ENCODE assay signal across 15 cellular contexts in genomic region chr12:131833288-131833895, GRCh38. TPM values are rescaled to one million over a fixed set of nuclear protein-coding genes. Genes with fewer than 3 reads are reported as not detected.
A peak's percentile ranks its signal among the peaks of the same experiment; 100 is the strongest.
DNase-seq lines count a peak whose midpoint lies in the region; ATAC-seq and TF ChIP-seq lines count a peak whose summit lies in the region.
"Had no signal": no experiment of that assay in that cellular context is flagged by ENCODE, and none has a peak within 500 bp of the region (broad histone marks: within the 10 kb centered on the region; RNA-seq: fewer than 3 reads in every experiment).

No MANE protein-coding gene starts in this region.

- H3K79me2 ChIP-seq in mammary epithelial cell (ENCODE audit: insufficient read depth, low read length) (no peaks in the 10 kb centered on the region), neural cell (replicated peaks; ENCODE audit: insufficient read depth, low read length) (peaks cover 17% of the 10 kb centered on the region)

- WGBS in mammary epithelial cell (ENCODE audit: low coverage, missing lambda C conversion rate): 74% methylated on average over 23 of the region's 23 CpGs

- peaks cover 3% of the 10 kb centered on the region for H3F3A ChIP-seq in neural cell (ENCODE audit: insufficient read depth, low read length, poor library complexity, severe bottlenecking)

- H3K27ac ChIP-seq in 22Rv1 (peak overlapping the region; percentile 54; the same call in 1 of the 2 replicates), HEK293 (ENCODE audit: extremely low read depth, low read depth, low read length) (no peak overlapping the region), mammary epithelial cell (ENCODE audit: insufficient read depth, low read depth, low read length) (no peak overlapping the region), neural cell (ENCODE audit: low read length) (peak overlapping the region; percentile 81)
- H3K27ac ChIP-seq: SJCRH30 had no signal

- TF ChIP-seq RAD21 in neural cell (conservative IDR thresholded peaks at IDR 0.05): no peak

- CTCF ChIA-PET in HEK293 (lab: Yijun Ruan, JAX): interaction anchor here (0.5 to 1.8 kb wide), 4 partner anchors 10 to 1472 kb away, joined by 3 to 6 read pairs (median 4); no protein-coding TSS in a partner anchor
- CTCF ChIA-PET in mammary epithelial cell (lab: Charles Lee; ENCODE audit: low non-redundant PET): no interaction called here

- peaks cover 0 to 2% (median 0%) of the 10 kb centered on the region in 7 donors for H3K9me3 Mint-ChIP-seq in CD14-positive monocyte
- H3K9me3 Mint-ChIP-seq: CD8-positive, alpha-beta T cell had no signal

- POLR2A ChIA-PET in HEK293 (lab: Yijun Ruan, JAX): no interaction called here

- H3K27me3 ChIP-seq in mammary epithelial cell (ENCODE audit: insufficient read depth, low read length) (no peaks in the 10 kb centered on the region), neural cell (ENCODE audit: insufficient read depth, low read depth, low read length) (no peaks in the 10 kb centered on the region)
- H3K27me3 ChIP-seq: SJCRH30 had no signal

- no peaks in the 10 kb centered on the region for H3K9me3 ChIP-seq in HEK293 (ENCODE audit: control insufficient read depth, insufficient read depth, low read depth, low read length)
- no peaks in the 10 kb centered on the region for H3K9me3 ChIP-seq in mammary epithelial cell (replicated peaks; ENCODE audit: insufficient read depth, low read length)
- no peaks in the 10 kb centered on the region for H3K9me3 ChIP-seq in neural cell (ENCODE audit: low read length)
- H3K9me3 ChIP-seq: SJCRH30 had no signal

- no peak overlapping the region for H3K4me3 Mint-ChIP-seq in CD14-positive monocyte
- H3K4me3 Mint-ChIP-seq: CD8-positive, alpha-beta T cell had no signal

- TF ChIP-seq EP300 in neural cell (conservative IDR thresholded peaks at IDR 0.05; ENCODE audit: poor library complexity, severe bottlenecking): no peak

- intact Hi-C loops in mammary epithelial cell (cut with micrococcal nuclease): loop anchor here (5.0 kb wide), 1 partner anchor 961 kb away; the partner anchor contains the start of gene RAN
- intact Hi-C loops in CD14-positive monocyte (cut with micrococcal nuclease): loop anchor here (10.0 kb wide), 3 partner anchors 59 to 919 kb away; no protein-coding TSS in a partner anchor

- H3K4me2 ChIP-seq in mammary epithelial cell (ENCODE audit: insufficient read depth, low read depth, low read length) (no peak overlapping the region), neural cell (ENCODE audit: low read length) (peak overlapping the region; percentile 34)

- H4K20me1 ChIP-seq in mammary epithelial cell (ENCODE audit: insufficient read depth, low read length) (no peaks in the 10 kb centered on the region), neural cell (ENCODE audit: insufficient read depth) (no peaks in the 10 kb centered on the region)

- H3K4me3 ChIP-seq in HEK293 (ENCODE audit: low read depth, low read length): no peak overlapping the region
- H3K4me3 ChIP-seq in mammary epithelial cell (replicated peaks in 1 of 3; ENCODE audit: insufficient read depth in 1 of 3, low read depth in 2 of 3, low read length in 3 of 3): no peak overlapping the region
- H3K4me3 ChIP-seq in neural cell (ENCODE audit: low read length): peak overlapping the region; percentile 65

- H3K4me1 ChIP-seq in HEK293 (ENCODE audit: control insufficient read depth, insufficient read depth, low read length) (peaks cover 6% of the 10 kb centered on the region; the same call in 1 of the 2 replicates), mammary epithelial cell (ENCODE audit: insufficient read depth, low read length) (peaks cover 44% of the 10 kb centered on the region)
- H3K4me1 ChIP-seq: SJCRH30 had no signal

- H2AFZ ChIP-seq in mammary epithelial cell (ENCODE audit: low read depth, low read length): peak overlapping the region; percentile 60
- no peak overlapping the region for H2AFZ ChIP-seq in neural cell (ENCODE audit: low read depth, low read length)

- dilution Hi-C loops in mammary epithelial cell (cut with HindIII; ENCODE audit: low sequenced_read_pairs): no loop called here

- H3K9me2 ChIP-seq in neural cell (ENCODE audit: insufficient read depth, low read length): no peaks in the 10 kb centered on the region

- BruUV-seq in mammary epithelial cell (replicated peaks; lab: Mats Ljungman, UMichigan): no TSS peak

- ATAC-seq in HG03469 (IDR thresholded peaks at IDR 0.05; ENCODE audit: unreplicated experiment) (no peak), GM18909 (IDR thresholded peaks at IDR 0.05; ENCODE audit: poor library complexity, unreplicated experiment) (no peak)
- ATAC-seq: CD8-positive, alpha-beta T cell had no signal

- no peak overlapping the region for H3K27ac Mint-ChIP-seq in CD14-positive monocyte
- H3K27ac Mint-ChIP-seq: CD8-positive, alpha-beta T cell had no signal

- H3K36me3 Mint-ChIP-seq in CD14-positive monocyte: peaks cover 10 to 29% of the 10 kb centered on the region in 2 donors
- H3K36me3 Mint-ChIP-seq: CD8-positive, alpha-beta T cell had no signal

- in situ Hi-C loops in mammary epithelial cell (cut with MboI; ENCODE audit: low sequenced_read_pairs in 2 of 2): no loop called here

- TF ChIP-seq CTCF in 22Rv1 (IDR thresholded peaks at IDR 0.05) (no peak), HEK293 (tag by site-specific recombination; IDR thresholded peaks at IDR 0.05) (0 out of 2 replicates have a peak, but pooled peaks have one; percentile 29), mammary epithelial cell (conservative IDR thresholded peaks at IDR 0.05 in 1 of 2, IDR thresholded peaks at IDR 0.05 in 1 of 2; ENCODE audit: extremely low read depth in 1 of 2, insufficient read depth in 1 of 2, low read depth in 1 of 2, low read length in 2 of 2) (no peak), neural cell (IDR thresholded peaks at IDR 0.05; ENCODE audit: poor library complexity, severe bottlenecking) (no peak), CD14-positive monocyte (IDR thresholded peaks at IDR 0.05) (no peak)

- H3K4me1 Mint-ChIP-seq in CD14-positive monocyte: peaks cover 18% of the 10 kb centered on the region

- peaks cover 2 to 29% (median 27%) of the 10 kb centered on the region in 3 donors for H3K27me3 Mint-ChIP-seq in CD14-positive monocyte (ENCODE audit: low read depth in 3 of 3)

- H3K9ac ChIP-seq in mammary epithelial cell (ENCODE audit: insufficient read depth, low read length) (no peak overlapping the region), neural cell (ENCODE audit: low read length) (peak overlapping the region; percentile 73)

- DNase-seq in mammary epithelial cell (no peak), CD14-positive monocyte (ENCODE audit: low spot score) (no peak), T1000 (lab: John Stamatoyannopoulos, UW) (no peak)
- DNase-seq: CD8-positive, alpha-beta T cell; DMS79 treated with DMSO at 0.1 percent for 48 hours; MV-4-11; NCI-H1417 treated with DMSO at 0.1 percent for 48 hours; NCI-H2029; NCI-H510A treated with DMSO at 0.1 percent for 48 hours had no signal

- H3K36me3 ChIP-seq in HEK293 (ENCODE audit: control insufficient read depth in 2 of 2, insufficient read depth in 1 of 2, low read length in 2 of 2) (no peaks in the 10 kb centered on the region), mammary epithelial cell (ENCODE audit: insufficient read depth, low read length) (no peaks in the 10 kb centered on the region), neural cell (ENCODE audit: insufficient read depth, low read length) (no peaks in the 10 kb centered on the region)
- H3K36me3 ChIP-seq: SJCRH30 had no signal

TF ChIP-seq in HEK293, 187 proteins besides CTCF, POLR2A, EP300 and RAD21 (continues in another document):
- TF ChIP-seq ZNF629 (tag by site-specific recombination; IDR thresholded peaks at IDR 0.05): no peak
- TF ChIP-seq, protein P1, sequence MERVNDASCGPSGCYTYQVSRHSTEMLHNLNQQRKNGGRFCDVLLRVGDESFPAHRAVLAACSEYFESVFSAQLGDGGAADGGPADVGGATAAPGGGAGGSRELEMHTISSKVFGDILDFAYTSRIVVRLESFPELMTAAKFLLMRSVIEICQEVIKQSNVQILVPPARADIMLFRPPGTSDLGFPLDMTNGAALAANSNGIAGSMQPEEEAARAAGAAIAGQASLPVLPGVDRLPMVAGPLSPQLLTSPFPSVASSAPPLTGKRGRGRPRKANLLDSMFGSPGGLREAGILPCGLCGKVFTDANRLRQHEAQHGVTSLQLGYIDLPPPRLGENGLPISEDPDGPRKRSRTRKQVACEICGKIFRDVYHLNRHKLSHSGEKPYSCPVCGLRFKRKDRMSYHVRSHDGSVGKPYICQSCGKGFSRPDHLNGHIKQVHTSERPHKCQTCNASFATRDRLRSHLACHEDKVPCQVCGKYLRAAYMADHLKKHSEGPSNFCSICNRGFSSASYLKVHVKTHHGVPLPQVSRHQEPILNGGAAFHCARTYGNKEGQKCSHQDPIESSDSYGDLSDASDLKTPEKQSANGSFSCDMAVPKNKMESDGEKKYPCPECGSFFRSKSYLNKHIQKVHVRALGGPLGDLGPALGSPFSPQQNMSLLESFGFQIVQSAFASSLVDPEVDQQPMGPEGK (tag by site-specific recombination; IDR thresholded peaks at IDR 0.05): no peak

TF ChIP-seq in neural cell, 6 proteins besides CTCF, POLR2A, EP300 and RAD21 (continues in another document):
- TF ChIP-seq POLR2AphosphoS5 (IDR thresholded peaks at IDR 0.05) (no peak), SMC3 (conservative IDR thresholded peaks at IDR 0.05; ENCODE audit: poor library complexity) (no peak)

RNA-seq across cellular contexts. Expression of gene MMP17, which starts 5.2 kb away (rescaled TPM):
- total RNA-seq in mammary epithelial cell: 10 to 100 TPM in 1 of 2 donors, under 1 TPM in 1; 0.50 to 11.3 TPM
- polyA plus RNA-seq in mammary epithelial cell: 8.1 TPM
- polyA minus RNA-seq in mammary epithelial cell: 0.57 TPM
- 79.0 and 93.5 TPM in 2 replicates for polyA plus RNA-seq in neural cell
- 29.2 and 41.9 TPM in 2 replicates for polyA minus RNA-seq in neural cell
- polyA plus RNA-seq in CD14-positive monocyte: 1 to 10 TPM; 2.8 to 3.0 TPM

Comparison
In these comparisons a context has a peak if more than half of its experiments do, and no peak if none do; other contexts are left out.
1. H3K27ac ChIP-seq: peak in 22Rv1 (single experiment) and neural cell (single experiment); none in HEK293 (single experiment) and mammary epithelial cell (single experiment).